ENCODE assay signal across 20 cellular contexts in the genomic region with DNA sequence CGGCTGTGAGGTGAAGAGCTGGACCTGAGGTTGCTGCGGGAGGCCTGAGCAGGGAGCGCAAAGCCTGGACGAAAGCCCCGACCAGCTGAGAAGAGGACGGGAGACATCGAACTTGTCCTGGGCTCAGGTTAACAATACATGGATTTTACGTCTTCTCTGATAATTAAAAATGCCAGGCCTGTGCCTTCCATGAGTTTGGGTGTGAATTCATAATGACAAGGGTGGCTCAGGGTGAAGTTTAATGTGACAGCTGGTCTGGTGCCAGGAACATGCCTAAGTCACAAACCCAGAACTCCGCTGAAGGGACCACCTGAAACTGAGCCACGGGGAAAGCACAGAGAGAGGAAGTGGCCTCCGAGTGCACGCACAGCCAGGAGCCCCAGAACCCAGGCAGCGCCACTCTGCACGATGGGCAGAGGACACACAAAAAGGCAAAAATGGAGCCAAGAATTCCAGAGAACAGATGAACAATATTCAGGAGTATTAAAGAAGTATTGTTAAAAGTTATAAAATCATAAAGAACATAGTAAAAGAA.
"Had no signal": no experiment of that assay in that cellular context is flagged by ENCODE, and none has a peak within 500 bp of the region (broad histone marks: within the 10 kb centered on the region; RNA-seq: fewer than 3 reads in every experiment).

No MANE protein-coding gene starts in this region.

- H3K27ac Mint-ChIP-seq: effector memory CD8-positive, alpha-beta T cell; naive thymus-derived CD4-positive, alpha-beta T cell; nephron progenitor cell; stimulated activated naive B cell treated with anti-CD40 and anti-IgM and Interleukin-4, amounts not matched to agents 10 μg/mL and 1 μg/mL and 100 μg/mL, for 72 hours had no signal

- ATAC-seq: effector memory CD8-positive, alpha-beta T cell; gastroesophageal sphincter; naive thymus-derived CD4-positive, alpha-beta T cell; psoas muscle; sciatic nerve; stimulated activated naive B cell treated with anti-CD40 and anti-IgM and Interleukin-4, amounts not matched to agents 10 μg/mL and 1 μg/mL and 100 μg/mL, for 72 hours; stimulated activated naive CD8-positive, alpha-beta T cell treated with anti-CD3 and anti-CD28 coated beads, Interleukin-15, amount 100 ng/mL, for 72 hours had no signal

- H3K36me3 Mint-ChIP-seq: naive thymus-derived CD4-positive, alpha-beta T cell had no signal

- H3K4me1 Mint-ChIP-seq: nephron progenitor cell had no signal

- H3K4me3 Mint-ChIP-seq: effector memory CD8-positive, alpha-beta T cell; naive thymus-derived CD4-positive, alpha-beta T cell; nephron progenitor cell; stimulated activated naive B cell treated with anti-CD40 and anti-IgM and Interleukin-4, amounts not matched to agents 10 μg/mL and 1 μg/mL and 100 μg/mL, for 72 hours; stimulated activated naive CD8-positive, alpha-beta T cell treated with anti-CD3 and anti-CD28 coated beads, Interleukin-15, amount 100 ng/mL, for 72 hours had no signal

- H3K36me3 ChIP-seq: esophagus muscularis mucosa, gastroesophageal sphincter, spleen, thoracic aorta, transverse colon had no signal

- DNase-seq: effector memory CD8-positive, alpha-beta T cell; foreskin fibroblast; kidney glomerular epithelial cell; mammary epithelial cell; naive thymus-derived CD4-positive, alpha-beta T cell; nephron progenitor cell; psoas muscle; retina; spleen; stimulated activated CD4-positive, alpha-beta T cell treated with anti-CD3 and anti-CD28 coated beads, Interleukin-15, amount 100 ng/mL, for 24 hours; stimulated activated CD4-positive, alpha-beta T cell treated with anti-CD3 and anti-CD28 coated beads, Interleukin-1b, Interleukin-23, amount 100 ng/mL, for 48 hours; stimulated activated CD4-positive, alpha-beta T cell treated with anti-CD3 and anti-CD28 coated beads, Interleukin-4, amount 100 ng/mL, for 24 hours; stimulated activated naive B cell treated with anti-CD40 and anti-IgM and Interleukin-4, amounts not matched to agents 10 μg/mL and 1 μg/mL and 100 μg/mL, for 72 hours; stimulated activated naive CD8-positive, alpha-beta T cell treated with anti-CD3 and anti-CD28 coated beads, Interleukin-15, amount 100 ng/mL, for 72 hours; transverse colon had no signal

- H3K27me3 ChIP-seq: esophagus muscularis mucosa, gastroesophageal sphincter had no signal

- H3K4me3 ChIP-seq: esophagus muscularis mucosa, gastroesophageal sphincter, psoas muscle, spleen, thoracic aorta, transverse colon had no signal

- H3K9me3 Mint-ChIP-seq: effector memory CD8-positive, alpha-beta T cell; naive thymus-derived CD4-positive, alpha-beta T cell; nephron progenitor cell; stimulated activated naive B cell treated with anti-CD40 and anti-IgM and Interleukin-4, amounts not matched to agents 10 μg/mL and 1 μg/mL and 100 μg/mL, for 72 hours; stimulated activated naive CD8-positive, alpha-beta T cell treated with anti-CD3 and anti-CD28 coated beads, Interleukin-15, amount 100 ng/mL, for 72 hours had no signal

- H3K27ac ChIP-seq: epithelial cell of prostate, esophagus muscularis mucosa, gastroesophageal sphincter, psoas muscle, spleen, thoracic aorta, transverse colon had no signal

- H3K4me1 ChIP-seq: psoas muscle, transverse colon had no signal

- H3K9me3 ChIP-seq: esophagus muscularis mucosa, gastroesophageal sphincter, psoas muscle, spleen, thoracic aorta, transverse colon had no signal
